Comparison of ENCODE assay signal across 6 cellular contexts in the genomic region with DNA sequence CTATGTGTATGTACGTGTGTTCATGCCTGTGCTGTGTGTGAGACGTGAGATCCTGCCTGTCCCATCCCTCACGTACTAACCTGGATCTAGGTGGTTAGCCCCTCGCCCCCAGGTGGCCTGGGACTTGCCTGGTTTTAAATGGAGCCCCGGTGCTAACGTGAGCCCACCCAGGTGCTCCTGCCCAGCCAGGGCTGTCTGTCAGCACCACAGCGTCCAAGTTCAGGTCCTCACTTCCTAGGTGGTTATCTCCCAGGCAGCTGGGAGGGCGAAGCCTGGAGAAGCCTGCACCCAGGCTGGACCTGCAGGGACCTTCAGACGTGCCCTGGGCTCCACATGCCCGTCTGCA.
"Had no signal": no experiment of that assay in that cellular context is flagged by ENCODE, and none has a peak within 500 bp of the region (broad histone marks: within the 10 kb centered on the region; RNA-seq: fewer than 3 reads in every experiment).

No MANE protein-coding gene starts in this region.

- H3K27me3 ChIP-seq: heart left ventricle, testis, uterus had no signal

- H3K36me3 ChIP-seq: cardiac muscle cell, heart left ventricle, uterus had no signal

- ATAC-seq: activated naive CD8-positive, alpha-beta T cell treated with anti-CD3 and anti-CD28 coated beads, Interleukin-2, amount 50 U/mL, for 24 hours had no signal

- H3K9me3 ChIP-seq: heart left ventricle, testis, uterus had no signal

- H3K27ac ChIP-seq: cardiac muscle cell, coronary artery, heart left ventricle, testis, uterus had no signal

- H3K4me3 ChIP-seq: cardiac muscle cell, coronary artery, heart left ventricle, testis, uterus had no signal
